ENCODE assay signal across 26 cellular contexts in the genomic region with DNA sequence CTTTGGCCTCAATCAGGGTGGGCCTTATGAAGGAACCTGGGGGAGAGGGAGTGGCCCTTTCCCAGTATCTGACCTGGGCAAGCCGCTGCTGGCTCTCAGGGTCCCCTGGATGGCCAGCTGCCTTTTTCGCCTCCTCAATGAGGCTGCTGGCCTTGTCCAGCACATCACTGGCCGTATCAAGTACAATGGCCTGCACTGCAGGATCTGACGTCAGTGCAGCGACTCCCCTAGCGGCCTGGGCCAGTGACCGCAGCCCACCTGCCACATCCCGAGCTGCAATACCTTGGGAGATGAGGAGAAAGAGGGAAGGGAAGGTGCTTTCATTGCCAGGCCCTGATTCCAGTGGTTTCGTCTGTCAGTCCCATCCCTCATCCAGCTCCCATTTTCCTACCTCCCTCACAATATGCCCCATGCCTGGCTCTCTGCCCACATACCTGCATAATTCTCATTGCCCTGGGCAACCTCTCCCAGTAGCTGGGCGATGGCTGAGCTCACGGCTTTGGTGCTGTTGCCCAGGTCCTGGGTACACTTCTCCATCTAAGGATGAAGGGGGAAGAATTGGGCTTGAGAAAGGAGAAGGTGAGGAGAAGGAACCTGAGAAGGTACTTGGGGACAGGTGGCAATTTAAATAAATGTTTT. TPM values are rescaled to one million over a fixed set of nuclear protein-coding genes. Genes with fewer than 3 reads are reported as not detected.
DNase-seq lines count a peak whose midpoint lies in the region; ATAC-seq and TF ChIP-seq lines count a peak whose summit lies in the region.
"Had no signal": no experiment of that assay in that cellular context is flagged by ENCODE, and none has a peak within 500 bp of the region (broad histone marks: within the 10 kb centered on the region; RNA-seq: fewer than 3 reads in every experiment).

No MANE protein-coding gene starts in this region.

- no peaks in the 10 kb centered on the region for H3K27me3 ChIP-seq in H9 (ENCODE audit: insufficient read depth, low read length)
- H3K27me3 ChIP-seq in PC-9 (ENCODE audit: insufficient read depth, low read depth), result no peaks in the 10 kb centered on the region
- H3K27me3 ChIP-seq in endodermal cell (ENCODE audit: control insufficient read depth, insufficient read depth, low read length, poor library complexity, severe bottlenecking), result no peaks in the 10 kb centered on the region
- no peaks in the 10 kb centered on the region for H3K27me3 ChIP-seq in sigmoid colon
- H3K27me3 ChIP-seq: BLaER1, hepatocyte had no signal

- peak; percentile 47 for DNase-seq in H9
- DNase-seq in PC-9, result peak in 1 of 2 experiments; percentile 29
- peak; percentile 68 for DNase-seq in endodermal cell
- DNase-seq in sigmoid colon, result peak; percentile 64
- DNase-seq in cerebellar nuclear complex (lab: John Stamatoyannopoulos, UW), result no peak
- DNase-seq in activated CD8-positive, alpha-beta memory T cell treated with anti-CD3 and anti-CD28 coated beads, Interleukin-2, amount 50 U/mL, for 4 hours, result no peak
- DNase-seq: activated CD4-positive, alpha-beta T cell treated with anti-CD3 and anti-CD28 coated beads, Interleukin-2, amount 10 ng/mL, durations not matched to agents 7 days and 5 days; activated CD8-positive, alpha-beta memory T cell treated with anti-CD3 and anti-CD28 coated beads, Interleukin-2, amount 10 ng/mL, durations not matched to agents 7 days and 5 days; anterior cingulate cortex; immature natural killer cell; Karpas-422; left ventricle myocardium superior; naive B cell; NCI-H187; NCI-H2171; NCI-H524 treated with DMSO at 0.1 percent for 48 hours; SHP77; stimulated activated CD4-positive, alpha-beta T cell treated with anti-CD3 and anti-CD28 coated beads, Interleukin-2, amount 100 ng/mL, for 24 hours; T-helper 9 cell had no signal

- POLR2A ChIA-PET in PC-9 (lab: Charles Lee; ENCODE audit: unreplicated experiment), result interaction anchor here (0.6 to 1.1 kb wide), 4 partner anchors 15 to 44 kb away, joined by 3 to 24 read pairs (median 4); no protein-coding TSS in a partner anchor

- H3K23ac ChIP-seq in H9 (ENCODE audit: insufficient read length, low read depth, low read length), result no peak overlapping the region

- no peak for TF ChIP-seq POLR2A in sigmoid colon (IDR thresholded peaks at IDR 0.05)

- CTCF ChIA-PET in PC-9 (lab: Charles Lee), result interaction anchor here (0.8 to 1.1 kb wide), 2 partner anchors 15 to 48 kb away, joined by 3 to 4 read pairs; a partner anchor contains a TSS

- H3K27me3 Mint-ChIP-seq in H9 (ENCODE audit: low read depth) (no peaks in the 10 kb centered on the region; the same call in 1 of the 2 replicates), endodermal cell (ENCODE audit: insufficient read depth) (no peaks in the 10 kb centered on the region)
- H3K27me3 Mint-ChIP-seq: activated CD4-positive, alpha-beta T cell treated with anti-CD3 and anti-CD28 coated beads, Interleukin-2, amount 10 ng/mL, durations not matched to agents 7 days and 5 days; activated CD8-positive, alpha-beta memory T cell treated with anti-CD3 and anti-CD28 coated beads, Interleukin-2, amount 10 ng/mL, durations not matched to agents 7 days and 5 days; activated naive CD4-positive, alpha-beta T cell treated with anti-CD3 and anti-CD28 coated beads, Interleukin-2, amount 50 U/mL, for 24 hours; naive B cell; type B pancreatic cell had no signal

- H3K27ac ChIP-seq in H9 (ENCODE audit: insufficient read length, low read depth, low read length) (no peak overlapping the region), PC-9 (peak overlapping the region; percentile 65), endodermal cell (ENCODE audit: low read depth, low read length) (no peak overlapping the region), sigmoid colon (peak overlapping the region; percentile 10 to 69 (median 53))
- H3K27ac ChIP-seq: BLaER1, hepatocyte had no signal

- no peak overlapping the region for H4K5ac ChIP-seq in H9 (ENCODE audit: insufficient read length, low read depth, low read length)

- no peak overlapping the region for H2BK15ac ChIP-seq in H9 (ENCODE audit: low read depth, low read length)

- H3K79me2 ChIP-seq in H9 (ENCODE audit: insufficient read depth, low read length) (no peaks in the 10 kb centered on the region), PC-9 (ENCODE audit: low read depth) (no peaks in the 10 kb centered on the region)
- H3K79me2 ChIP-seq: hepatocyte had no signal

- H2BK12ac ChIP-seq in H9 (ENCODE audit: insufficient read length, low read depth, low read length), result no peak overlapping the region

- WGBS in H9 (ENCODE audit: extremely low coverage, insufficient read length, low lambda C conversion rate), result no CpG with 5 or more reads among the region's 11 CpGs
- 93 to 96% methylated on average over 4 to 11 of the region's 11 CpGs for WGBS in endodermal cell (ENCODE audit: insufficient coverage in 1 of 2, insufficient read length in 1 of 2), 2 experiments
- 91% methylated on average over 11 of the region's 11 CpGs for WGBS in sigmoid colon, 2 donors

- H3K4me3 Mint-ChIP-seq in H9 (no peak overlapping the region), endodermal cell (no peak overlapping the region)
- H3K4me3 Mint-ChIP-seq: activated CD4-positive, alpha-beta T cell treated with anti-CD3 and anti-CD28 coated beads, Interleukin-2, amount 10 ng/mL, durations not matched to agents 7 days and 5 days; activated CD8-positive, alpha-beta memory T cell treated with anti-CD3 and anti-CD28 coated beads, Interleukin-2, amount 10 ng/mL, durations not matched to agents 7 days and 5 days; activated naive CD4-positive, alpha-beta T cell treated with anti-CD3 and anti-CD28 coated beads, Interleukin-2, amount 50 U/mL, for 24 hours; immature natural killer cell; mesothelial cell of epicardium; type B pancreatic cell had no signal

- H2AK5ac ChIP-seq in H9 (ENCODE audit: insufficient read length, low read length), result no peak overlapping the region

- peaks cover 0 to 9% of the 10 kb centered on the region in 2 experiments; a peak in 2 of 4 replicates for H3K4me1 Mint-ChIP-seq in H9
- H3K4me1 Mint-ChIP-seq in endodermal cell, result no peaks in the 10 kb centered on the region
- H3K4me1 Mint-ChIP-seq: activated CD4-positive, alpha-beta T cell treated with anti-CD3 and anti-CD28 coated beads, Interleukin-2, amount 10 ng/mL, durations not matched to agents 7 days and 5 days; activated CD8-positive, alpha-beta memory T cell treated with anti-CD3 and anti-CD28 coated beads, Interleukin-2, amount 10 ng/mL, durations not matched to agents 7 days and 5 days; activated naive CD4-positive, alpha-beta T cell treated with anti-CD3 and anti-CD28 coated beads, Interleukin-2, amount 50 U/mL, for 24 hours; immature natural killer cell; mesothelial cell of epicardium had no signal

- H3K36me3 ChIP-seq in PC-9 (ENCODE audit: low read depth) (peaks cover 4% of the 10 kb centered on the region; the same call in 1 of the 2 replicates), endodermal cell (ENCODE audit: control insufficient read depth, insufficient read depth, low read length) (peaks cover 93% of the 10 kb centered on the region), sigmoid colon (peaks cover 85 to 100% (median 92%) of the 10 kb centered on the region in 4 donors)

- no peak overlapping the region for H3K4ac ChIP-seq in H9 (ENCODE audit: low read depth, low read length)

- peaks cover 54 to 93% (median 76%) of the 10 kb centered on the region in 3 experiments for H3K36me3 Mint-ChIP-seq in H9 (ENCODE audit: insufficient read depth in 1 of 3, low read depth in 3 of 3)
- peaks cover 80% of the 10 kb centered on the region for H3K36me3 Mint-ChIP-seq in endodermal cell (ENCODE audit: low read depth)

- no peaks in the 10 kb centered on the region for H4K20me1 ChIP-seq in H9 (ENCODE audit: control insufficient read depth, insufficient read depth, insufficient read length)
- H4K20me1 ChIP-seq in PC-9 (ENCODE audit: insufficient read depth), result no peaks in the 10 kb centered on the region

- H3K4me1 ChIP-seq in H9 (ENCODE audit: insufficient read depth, low read length), result no peaks in the 10 kb centered on the region
- H3K4me1 ChIP-seq in PC-9 (replicated peaks; ENCODE audit: insufficient read depth), result peaks cover 21% of the 10 kb centered on the region
- H3K4me1 ChIP-seq in endodermal cell (ENCODE audit: control insufficient read depth, insufficient read depth, low read length), result no peaks in the 10 kb centered on the region
- H3K4me1 ChIP-seq in sigmoid colon, result peaks cover 0 to 6% (median 0%) of the 10 kb centered on the region in 4 donors

- intact Hi-C loops in PC-9 (cut with micrococcal nuclease; ENCODE audit: unreplicated experiment), result no loop called here
- intact Hi-C loops in sigmoid colon (cut with DNase I), result no loop called here

- BruUV-seq in PC-9 (replicated peaks; lab: Mats Ljungman, UMichigan), result no TSS peak

- H3F3A ChIP-seq in PC-9 (ENCODE audit: insufficient read depth, low read depth), result peaks cover 19% of the 10 kb centered on the region

- H3T11ph ChIP-seq in H9 (ENCODE audit: low read length), result no peak overlapping the region

- H2BK5ac ChIP-seq in H9 (ENCODE audit: insufficient read length, low read length), result no peak overlapping the region

- H3K56ac ChIP-seq in H9 (ENCODE audit: insufficient read length, low read depth, low read length), result no peak overlapping the region

- no peak overlapping the region for H3K14ac ChIP-seq in H9 (ENCODE audit: insufficient read depth, low read length)

- H3K4me3 ChIP-seq in PC-9 (no peak overlapping the region), endodermal cell (ENCODE audit: low read length) (no peak overlapping the region), sigmoid colon (no peak overlapping the region)
- H3K4me3 ChIP-seq: BLaER1, hepatocyte had no signal

- H4K8ac ChIP-seq in H9 (replicated peaks; ENCODE audit: insufficient read length, low read depth, low read length), result no peak overlapping the region

- no peak overlapping the region for H2BK20ac ChIP-seq in H9 (ENCODE audit: low read depth, low read length, poor library complexity, severe bottlenecking)

- H3K18ac ChIP-seq in H9 (ENCODE audit: insufficient read length, low read depth, low read length), result no peak overlapping the region

- H2AFZ ChIP-seq in H9 (ENCODE audit: low read length) (no peak overlapping the region), PC-9 (no peak overlapping the region)
- H2AFZ ChIP-seq: hepatocyte had no signal

- no peaks in the 10 kb centered on the region for H3K9me2 ChIP-seq in PC-9 (ENCODE audit: insufficient read depth)

- H3K9me3 ChIP-seq in H9 (ENCODE audit: control insufficient read depth, low read depth, low read length) (no peaks in the 10 kb centered on the region), PC-9 (ENCODE audit: insufficient read depth, low read depth) (no peaks in the 10 kb centered on the region), endodermal cell (ENCODE audit: control insufficient read depth, low read length) (no peaks in the 10 kb centered on the region), sigmoid colon (no peaks in the 10 kb centered on the region)
- H3K9me3 ChIP-seq: BLaER1 had no signal

- TF ChIP-seq CTCF in H9 (conservative IDR thresholded peaks at IDR 0.05) (peak; percentile 44), PC-9 (conservative IDR thresholded peaks at IDR 0.05) (no peak), endodermal cell (conservative IDR thresholded peaks at IDR 0.05) (peak; percentile 57), sigmoid colon (IDR thresholded peaks at IDR 0.05) (no peak)

- no peak overlapping the region for H4K91ac ChIP-seq in H9 (ENCODE audit: insufficient read length, low read depth, low read length)

- H3K27ac Mint-ChIP-seq in H9, result peak overlapping the region in 1 of 3 experiments; percentile 23; a peak in 1 of 7 replicates
- H3K27ac Mint-ChIP-seq in endodermal cell, result peak overlapping the region; percentile 27
- H3K27ac Mint-ChIP-seq: activated CD4-positive, alpha-beta T cell treated with anti-CD3 and anti-CD28 coated beads, Interleukin-2, amount 10 ng/mL, durations not matched to agents 7 days and 5 days; activated CD8-positive, alpha-beta memory T cell treated with anti-CD3 and anti-CD28 coated beads, Interleukin-2, amount 10 ng/mL, durations not matched to agents 7 days and 5 days; activated naive CD4-positive, alpha-beta T cell treated with anti-CD3 and anti-CD28 coated beads, Interleukin-2, amount 50 U/mL, for 24 hours; mesothelial cell of epicardium; type B pancreatic cell had no signal

- no peak for ATAC-seq in GM18511 (IDR thresholded peaks at IDR 0.05; ENCODE audit: unreplicated experiment)
- ATAC-seq: activated CD8-positive, alpha-beta memory T cell treated with anti-CD3 and anti-CD28 coated beads, Interleukin-2, amount 10 ng/mL, durations not matched to agents 7 days and 5 days; left ventricle myocardium superior; Panc1 had no signal

- H3K9me3 Mint-ChIP-seq in H9 (no peaks in the 10 kb centered on the region), endodermal cell (no peaks in the 10 kb centered on the region)
- H3K9me3 Mint-ChIP-seq: activated CD4-positive, alpha-beta T cell treated with anti-CD3 and anti-CD28 coated beads, Interleukin-2, amount 10 ng/mL, durations not matched to agents 7 days and 5 days; activated naive CD4-positive, alpha-beta T cell treated with anti-CD3 and anti-CD28 coated beads, Interleukin-2, amount 50 U/mL, for 24 hours; immature natural killer cell; mesothelial cell of epicardium; naive B cell; type B pancreatic cell had no signal

- H2BK120ac ChIP-seq in H9 (ENCODE audit: low read depth, low read length, poor library complexity, severe bottlenecking), result no peak overlapping the region

- H3K4me2 ChIP-seq in H9 (ENCODE audit: insufficient read depth, insufficient read length, low read length) (no peak overlapping the region), PC-9 (peak overlapping the region; percentile 47; the same call in 1 of the 2 replicates)
- H3K4me2 ChIP-seq: BLaER1, hepatocyte had no signal

- H3K9ac ChIP-seq in H9 (ENCODE audit: extremely low read depth, insufficient read length, low read length), result no peak overlapping the region
- H3K9ac ChIP-seq in endodermal cell (ENCODE audit: extremely low read depth, low read length, poor library complexity, severe bottlenecking), result no peak overlapping the region
- H3K9ac ChIP-seq: BLaER1 had no signal

- H3K79me1 ChIP-seq in H9 (ENCODE audit: insufficient read depth, low read depth, low read length, poor library complexity, severe bottlenecking), result no peaks in the 10 kb centered on the region

- TF ChIP-seq EP300 in sigmoid colon (IDR thresholded peaks at IDR 0.05), result no peak

- no peaks in the 10 kb centered on the region for H3K23me2 ChIP-seq in H9 (ENCODE audit: insufficient read length, low read depth, low read length, poor library complexity, severe bottlenecking)

RNA-seq across cellular contexts. Expression of a gene that starts 19.1 kb away (rescaled TPM):
- total RNA-seq in H9 (2021) (102 and 103 TPM in 2 replicates), PC-9 (2021) (101 and 114 TPM in 2 replicates), endodermal cell (100 to 1,000 TPM; 117 to 123 TPM), sigmoid colon (100 to 1,000 TPM; 354 to 609 (median 525) TPM)
- 48.3 TPM for polyA plus RNA-seq in endodermal cell (2013, experiment 1 of 2)
- 50.9 TPM for polyA plus RNA-seq in endodermal cell (2013, experiment 2 of 2)
- 100 to 1,000 TPM in 1 of 3 donors, 10 to 100 TPM in 2; 45.0 to 143 (median 57.6) TPM for polyA plus RNA-seq in sigmoid colon

RNA-seq across cellular contexts. Expression of a gene that starts 19.6 kb away (rescaled TPM):
- 26.9 and 27.3 TPM in 2 replicates for total RNA-seq in H9 (2021)
- 22.4 and 23.6 TPM in 2 replicates for total RNA-seq in PC-9 (2021)
- 10 to 100 TPM; 28.1 to 33.6 TPM for total RNA-seq in endodermal cell
- polyA plus RNA-seq in endodermal cell (2013, experiment 1 of 2), result 31.0 TPM
- polyA plus RNA-seq in endodermal cell (2013, experiment 2 of 2), result 28.4 TPM
- total RNA-seq in sigmoid colon, result 10 to 100 TPM; 65.9 to 82.7 (median 75.4) TPM
- polyA plus RNA-seq in sigmoid colon, result 10 to 100 TPM; 31.0 to 39.0 (median 35.3) TPM

RNA-seq across cellular contexts. Expression of a gene that starts 23.2 kb away (rescaled TPM):
- total RNA-seq in H9 (2021), result 221 and 225 TPM in 2 replicates
- 30.5 and 60.0 TPM in 2 replicates for total RNA-seq in PC-9 (2021)
- 100 to 1,000 TPM; 191 to 251 TPM for total RNA-seq in endodermal cell
- 274 TPM for polyA plus RNA-seq in endodermal cell (2013, experiment 1 of 2)
- polyA plus RNA-seq in endodermal cell (2013, experiment 2 of 2), result 289 TPM
- 1,000 to 10,000 TPM; 3,590 to 8,131 (median 6,107) TPM for total RNA-seq in sigmoid colon
- 100 to 1,000 TPM in 2 of 3 donors, 10 to 100 TPM in 1; 49.9 to 447 (median 334) TPM for polyA plus RNA-seq in sigmoid colon

RNA-seq across cellular contexts. Expression of a gene that starts 36.1 kb away (rescaled TPM):
- total RNA-seq in H9 (2021) (90.7 and 103 TPM in 2 replicates), PC-9 (2021) (25.0 and 29.6 TPM in 2 replicates), endodermal cell (100 to 1,000 TPM; 107 to 117 TPM), sigmoid colon (10 to 100 TPM; 45.9 to 91.7 (median 64.8) TPM)
- polyA plus RNA-seq in endodermal cell (2013, experiment 1 of 2), result 73.2 TPM
- 61.5 TPM for polyA plus RNA-seq in endodermal cell (2013, experiment 2 of 2)
- polyA plus RNA-seq in sigmoid colon, result 10 to 100 TPM; 34.8 to 88.5 (median 58.5) TPM

RNA-seq across cellular contexts. Expression of a gene that starts 36.2 kb away (rescaled TPM):
- total RNA-seq in H9 (2021), result 23.5 and 25.7 TPM in 2 replicates
- total RNA-seq in PC-9 (2021), result 21.8 and 25.1 TPM in 2 replicates
- 10 to 100 TPM; 24.6 to 30.1 TPM for total RNA-seq in endodermal cell
- polyA plus RNA-seq in endodermal cell (2013, experiment 1 of 2), result 21.1 TPM
- polyA plus RNA-seq in endodermal cell (2013, experiment 2 of 2), result 20.2 TPM
- 10 to 100 TPM; 13.3 to 23.5 (median 13.5) TPM for total RNA-seq in sigmoid colon
- 10 to 100 TPM; 10.2 to 37.2 (median 21.3) TPM for polyA plus RNA-seq in sigmoid colon

Comparison
In these comparisons a context has a peak if more than half of its experiments do, and no peak if none do; other contexts are left out.
1. DNase-seq: peak in H9 (single experiment), endodermal cell (single experiment) and sigmoid colon (single experiment); none in cerebellar nuclear complex (0 of 2) and activated CD8-positive, alpha-beta memory T cell treated with anti-CD3 and anti-CD28 coated beads, Interleukin-2, amount 50 U/mL, for 4 hours (single experiment).
2. H3K27ac ChIP-seq: peak in PC-9 (single experiment) and sigmoid colon (4 of 4); none in H9 (single experiment) and endodermal cell (single experiment).
3. CTCF ChIP-seq: peak in H9 (single experiment) and endodermal cell (single experiment); none in PC-9 (single experiment) and sigmoid colon (0 of 4).
4. RNA of a gene that starts 23.2 kb away (total RNA-seq): 3,590 to 8,131 TPM in sigmoid colon; 191 to 251 TPM in endodermal cell, 221 to 225 TPM in H9 and 30.5 to 60.0 TPM in PC-9; every median in the first group is over 10 times any median in the second.